In the genomic region with DNA sequence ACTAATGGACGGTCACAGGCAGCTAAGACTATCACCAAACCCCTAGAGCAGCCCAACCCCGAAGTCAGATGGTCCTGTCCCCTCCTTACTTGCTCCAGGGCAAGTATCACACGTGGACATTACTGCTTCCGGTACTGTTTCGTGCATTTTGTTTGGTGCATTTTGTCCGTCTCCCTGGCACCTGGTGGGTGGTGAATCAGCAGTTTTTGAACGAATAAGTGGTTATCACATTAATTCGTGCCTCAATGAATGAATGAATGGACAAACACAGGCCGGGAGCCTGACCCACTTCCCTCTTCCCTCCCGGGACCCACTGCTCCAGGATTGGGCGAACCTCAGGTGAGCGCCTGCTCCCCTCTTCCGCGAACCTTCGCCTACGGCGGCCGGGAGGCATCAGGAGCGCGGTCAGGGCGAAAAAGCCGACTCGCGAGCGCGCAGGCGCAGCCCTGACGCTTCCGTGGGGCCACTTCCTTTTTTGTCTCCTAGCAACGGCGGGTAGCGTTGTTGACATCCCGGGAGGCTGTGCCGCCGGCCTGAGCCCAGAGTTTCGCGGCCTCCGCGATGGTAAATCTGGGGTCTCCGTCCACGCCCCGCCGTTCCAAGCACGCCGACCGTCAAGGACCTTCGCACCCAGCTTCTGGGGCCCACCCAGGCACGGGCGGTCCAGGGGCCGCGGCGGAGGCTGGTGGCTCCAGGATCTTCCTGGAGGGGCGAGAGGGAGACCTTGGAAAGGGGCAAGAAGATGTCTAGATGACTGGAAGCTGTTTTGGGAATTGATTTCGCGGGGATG, we compare ENCODE assay signal across 8 cellular contexts. TPM values are rescaled to one million over a fixed set of nuclear protein-coding genes. Genes with fewer than 3 reads are reported as not detected.
A peak's percentile ranks its signal among the peaks of the same experiment; 100 is the strongest.
DNase-seq lines count a peak whose midpoint lies in the region; ATAC-seq lines count a peak whose summit lies in the region.

A gene (plus strand): TSS at position 478 of the 790 bp plus-strand sequence. CDS start 84 bp downstream, at position 562.

- peak within 1 kb of the TSS; percentile 58 to 65 for H3K4me3 ChIP-seq in esophagus (ENCODE audit: low read depth in 1 of 2, low read length in 2 of 2)

- H3K9me3 ChIP-seq in esophagus (ENCODE audit: control insufficient read depth in 2 of 2, insufficient read depth in 1 of 2, low read depth in 1 of 2, low read length in 1 of 2): no peaks in the 10 kb centered on the region

- no peaks in the 10 kb centered on the region for H3K36me3 Mint-ChIP-seq in activated T-cell treated with anti-CD3 and anti-CD28 coated beads, Interleukin-2, amount 50 U/mL, for 4 hours (ENCODE audit: insufficient read depth)

- no peaks in the 10 kb centered on the region for H3K4me1 ChIP-seq in esophagus (ENCODE audit: control insufficient read depth in 2 of 2, insufficient read depth in 2 of 2, low read length in 1 of 2)

- H3K27me3 Mint-ChIP-seq in activated T-cell treated with anti-CD3 and anti-CD28 coated beads, Interleukin-2, amount 50 U/mL, for 4 hours (ENCODE audit: low read depth): no peaks in the 10 kb centered on the region

- ATAC-seq in GM19351 (IDR thresholded peaks at IDR 0.05; ENCODE audit: unreplicated experiment) (peak; percentile 95), HG03558 (IDR thresholded peaks at IDR 0.05; ENCODE audit: extremely low read depth, unreplicated experiment) (peak; percentile 79)
- peak; percentile 93 to 96 for ATAC-seq in activated T-cell treated with anti-CD3 and anti-CD28 coated beads, Interleukin-2, amount 50 U/mL, for 4 hours

- H3K27me3 ChIP-seq in esophagus (ENCODE audit: control insufficient read depth in 1 of 2, insufficient read depth in 2 of 2, low read length in 2 of 2): no peaks in the 10 kb centered on the region

- no peaks in the 10 kb centered on the region for H3K9me3 Mint-ChIP-seq in activated T-cell treated with anti-CD3 and anti-CD28 coated beads, Interleukin-2, amount 50 U/mL, for 4 hours

- H3K36me3 ChIP-seq in esophagus (ENCODE audit: control insufficient read depth in 2 of 2, insufficient read depth in 2 of 2, low read length in 1 of 2): no peaks in the 10 kb centered on the region

- peak within 1 kb of the TSS; percentile 42 to 58 for H3K27ac ChIP-seq in esophagus (ENCODE audit: low read depth in 2 of 2, low read length in 1 of 2)

- 2 to 3% methylated on average over 55 of the region's 55 CpGs for WGBS in esophagus, 2 donors

- DNase-seq in C1 segment of cervical spinal cord (lab: John Stamatoyannopoulos, UW) (peak; percentile 65 to 94 (median 90)), NOMO-1 treated with DMSO at 0.1 percent for 48 hours (lab: John Stamatoyannopoulos, UW; ENCODE audit: unreplicated experiment) (peak; percentile 89), mucosa of gallbladder (ENCODE audit: low spot score) (peak; percentile 95)
- DNase-seq in activated T-cell treated with anti-CD3 and anti-CD28 coated beads, Interleukin-2, amount 50 U/mL, for 4 hours: peak; percentile 87
- DNase-seq in stimulated activated CD8-positive, alpha-beta memory T cell treated with anti-CD3 and anti-CD28 coated beads, Interleukin-4, amount 100 ng/mL, for 1 hour (ENCODE audit: low read depth in 2 of 2, low spot score in 1 of 2): peak; percentile 75 to 81

- peaks cover 15% of the 10 kb centered on the region for H3K4me1 Mint-ChIP-seq in activated T-cell treated with anti-CD3 and anti-CD28 coated beads, Interleukin-2, amount 50 U/mL, for 4 hours (ENCODE audit: low read depth)

- H3K4me3 Mint-ChIP-seq in activated T-cell treated with anti-CD3 and anti-CD28 coated beads, Interleukin-2, amount 50 U/mL, for 4 hours: peak within 1 kb of the TSS; percentile 88

RNA-seq across cellular contexts. Expression of the gene that starts here (rescaled TPM):
- not detected for total RNA-seq in activated T-cell treated with anti-CD3 and anti-CD28 coated beads, Interleukin-2, amount 50 U/mL, for 4 hours
- polyA plus RNA-seq in esophagus: under 1 TPM; 0.69 to 1.00 TPM
- 1.3 TPM for total RNA-seq in mucosa of gallbladder

Comparison
In these comparisons a context has a peak if more than half of its experiments do, and no peak if none do; other contexts are left out.
1. Peak in every context shown above with its lines: DNase-seq, ATAC-seq, H3K4me3 ChIP-seq and H3K27ac ChIP-seq.
2. Peak in DNase-seq and ATAC-seq in activated T-cell treated with anti-CD3 and anti-CD28 coated beads, Interleukin-2, amount 50 U/mL, for 4 hours; RNA of the gene not detected or under 1 TPM.